ENCODE assay signal across 11 cellular contexts in genomic region chr16:24993722-24994686, GRCh38. TPM values are rescaled to one million over a fixed set of nuclear protein-coding genes. Genes with fewer than 3 reads are reported as not detected.
DNase-seq lines count a peak whose midpoint lies in the region; ATAC-seq and TF ChIP-seq lines count a peak whose summit lies in the region.
"Had no signal": no experiment of that assay in that cellular context is flagged by ENCODE, and none has a peak within 500 bp of the region (broad histone marks: within the 10 kb centered on the region; RNA-seq: fewer than 3 reads in every experiment).

No MANE protein-coding gene starts in this region.

- DNase-seq in AG10803 (ENCODE audit: low read depth) (peak; percentile 91), dermis blood vessel endothelial cell (peak; percentile 67), immature natural killer cell (no peak)
- DNase-seq: GF-D8, H9 had no signal

- peaks cover 0 to 1% (median 0%) of the 10 kb centered on the region in 3 donors for H3K27me3 Mint-ChIP-seq in immature natural killer cell (ENCODE audit: low read depth in 3 of 3)

- H3K36me3 ChIP-seq in OCI-LY3 (replicated peaks; ENCODE audit: low read depth, low read length) (peaks cover 43% of the 10 kb centered on the region), mesodermal cell (ENCODE audit: control insufficient read depth, insufficient read depth, low read length) (peaks cover 10% of the 10 kb centered on the region)

- H3K4me1 ChIP-seq in OCI-LY3 (ENCODE audit: low read length) (peaks cover 92% of the 10 kb centered on the region), mesodermal cell (ENCODE audit: control insufficient read depth, insufficient read depth, low read length, poor library complexity, severe bottlenecking) (peaks cover 29% of the 10 kb centered on the region)

- peak overlapping the region in 1 of 6 donors; percentile 34 for H3K27ac Mint-ChIP-seq in immature natural killer cell
- H3K27ac Mint-ChIP-seq: H9 had no signal

- H3K4me3 Mint-ChIP-seq in immature natural killer cell, result no peak overlapping the region
- H3K4me3 Mint-ChIP-seq: H9 had no signal

- no peaks in the 10 kb centered on the region for H3K36me3 Mint-ChIP-seq in immature natural killer cell

- TF ChIP-seq CTCF in AG10803 (conservative IDR thresholded peaks at IDR 0.05; ENCODE audit: low read length), result no peak
- TF ChIP-seq CTCF in OCI-LY3 (IDR thresholded peaks at IDR 0.05; ENCODE audit: low read depth, low read length), result no peak

- no peak overlapping the region; the same call in 1 of the 2 replicates for H3K4me3 ChIP-seq in AG10803 (ENCODE audit: low read length)
- no peak overlapping the region for H3K4me3 ChIP-seq in OCI-LY3 (ENCODE audit: low read length)
- no peak overlapping the region for H3K4me3 ChIP-seq in mesodermal cell (ENCODE audit: extremely low read depth, insufficient read depth, low read length, poor library complexity, severe bottlenecking)

- no peaks in the 10 kb centered on the region for H3K27me3 ChIP-seq in OCI-LY3 (ENCODE audit: low read depth, low read length)

- peaks cover 100% of the 10 kb centered on the region for H3K79me2 ChIP-seq in OCI-LY3 (ENCODE audit: low read length)

- H3K9me3 ChIP-seq in OCI-LY3 (ENCODE audit: insufficient read depth, low read length) (no peaks in the 10 kb centered on the region), mesodermal cell (ENCODE audit: control insufficient read depth, low read length) (no peaks in the 10 kb centered on the region)

- H4K20me1 ChIP-seq in OCI-LY3 (ENCODE audit: insufficient read depth, low read length), result peaks cover 100% of the 10 kb centered on the region

- WGBS in mesodermal cell (ENCODE audit: insufficient coverage in 2 of 2), 2 experiments, result 84 to 99% methylated on average over 8 to 11 of the region's 11 CpGs

- peaks cover 61 to 74% of the 10 kb centered on the region in 2 donors for H3K4me1 Mint-ChIP-seq in immature natural killer cell

- H2AFZ ChIP-seq in OCI-LY3 (ENCODE audit: low read depth, low read length), result no peak overlapping the region

- H3K9ac ChIP-seq in OCI-LY3 (ENCODE audit: low read length), result no peak overlapping the region

- H3K27ac ChIP-seq in OCI-LY3 (ENCODE audit: low read length), result peak overlapping the region; percentile 11; the same call in 1 of the 2 replicates
- H3K27ac ChIP-seq in mesodermal cell (ENCODE audit: low read depth, low read length, severe bottlenecking), result peak overlapping the region; percentile 54

- ATAC-seq in GM21526 (IDR thresholded peaks at IDR 0.05; ENCODE audit: low FRiP score, unreplicated experiment) (no peak), GM18873 (IDR thresholded peaks at IDR 0.05; ENCODE audit: low FRiP score, unreplicated experiment) (no peak), GM19395 (IDR thresholded peaks at IDR 0.05; ENCODE audit: unreplicated experiment) (no peak)
- ATAC-seq: sciatic nerve had no signal

- peak overlapping the region; percentile 36 for H3K4me2 ChIP-seq in OCI-LY3 (ENCODE audit: low read length)

- H3K9me3 Mint-ChIP-seq in immature natural killer cell, result no peaks in the 10 kb centered on the region
- H3K9me3 Mint-ChIP-seq: H9 had no signal

RNA-seq across cellular contexts. Expression of gene ARHGAP17, which starts 21.2 kb away (rescaled TPM):
- total RNA-seq in dermis blood vessel endothelial cell, result 59.9 and 81.3 TPM in 2 replicates
- 56.0 TPM for polyA plus RNA-seq in mesodermal cell (2013, experiment 1 of 2)
- polyA plus RNA-seq in mesodermal cell (2013, experiment 2 of 2), result 50.6 TPM
- polyA plus RNA-seq in immature natural killer cell, result 10 to 100 TPM; 12.0 to 35.9 (median 14.5) TPM

Comparison
In these comparisons a context has a peak if more than half of its experiments do, and no peak if none do; other contexts are left out.
1. DNase-seq: peak in AG10803 (single experiment) and dermis blood vessel endothelial cell (single experiment); none in immature natural killer cell (0 of 3).